ENCODE assay signal across 1 cellular context in genomic region chr10:77913090-77913489, GRCh38.
TF ChIP-seq lines count a peak whose summit lies in the region.

No MANE protein-coding gene starts in this region.

TF ChIP-seq in HepG2, 621 proteins besides CTCF, POLR2A, EP300 and RAD21 (continued from another document):
- TF ChIP-seq ZGPAT (CRISPR knock-in tag; IDR thresholded peaks at IDR 0.05) (no peak), ZNF691 (CRISPR knock-in tag; IDR thresholded peaks at IDR 0.05; ENCODE audit: borderline replicate concordance, low read depth) (no peak), SP1 (IDR thresholded peaks at IDR 0.05) (no peak), SP1 (CRISPR knock-in tag; IDR thresholded peaks at IDR 0.05) (no peak), TFE3 (CRISPR knock-in tag; IDR thresholded peaks at IDR 0.05) (no peak), NR2F1 (CRISPR knock-in tag; IDR thresholded peaks at IDR 0.05) (no peak), ZFP1 (CRISPR knock-in tag; IDR thresholded peaks at IDR 0.05) (no peak), GTF3A (CRISPR knock-in tag; conservative IDR thresholded peaks at IDR 0.05) (no peak), ZNF44 (CRISPR knock-in tag; IDR thresholded peaks at IDR 0.05) (no peak), IRF2 (CRISPR knock-in tag; IDR thresholded peaks at IDR 0.05) (no peak), ZNF343 (CRISPR knock-in tag; IDR thresholded peaks at IDR 0.05) (no peak)
